ENCODE assay signal across 8 cellular contexts in the genomic region with DNA sequence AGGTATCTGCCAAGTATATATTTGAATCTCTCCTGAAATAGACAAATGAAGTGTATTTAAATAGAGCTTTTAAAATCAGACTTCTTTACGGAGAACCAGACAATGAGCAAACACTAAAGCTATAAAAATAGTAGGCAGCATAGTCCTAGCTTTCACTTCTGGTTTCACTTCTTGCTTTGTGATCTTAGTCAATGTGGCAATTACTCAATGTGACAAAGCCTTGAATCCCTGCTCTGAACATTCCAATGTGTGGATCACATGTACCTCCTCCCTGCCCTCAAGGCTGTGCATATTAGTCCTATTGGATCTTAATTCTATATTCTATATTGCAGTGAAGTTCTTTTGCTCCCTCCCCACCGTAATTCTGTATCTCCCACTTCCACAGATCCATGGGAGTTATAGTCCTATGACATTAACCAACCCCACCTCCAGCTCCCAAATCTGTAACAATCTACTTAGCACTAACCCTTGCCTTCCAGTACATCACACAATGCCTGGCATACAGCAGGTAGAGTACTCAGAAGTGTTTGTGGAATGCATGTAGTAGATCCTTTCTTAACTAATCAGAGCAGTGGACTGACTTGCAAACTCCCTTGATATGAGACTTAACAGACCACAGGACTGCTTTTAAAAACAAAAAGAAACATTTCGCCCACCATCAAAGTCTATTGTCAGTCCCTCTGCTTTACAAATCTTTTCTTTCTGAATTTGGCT. TPM values are rescaled to one million over a fixed set of nuclear protein-coding genes. Genes with fewer than 3 reads are reported as not detected.
DNase-seq lines count a peak whose midpoint lies in the region; ATAC-seq and TF ChIP-seq lines count a peak whose summit lies in the region.

No MANE protein-coding gene starts in this region.

- H3K9me3 ChIP-seq in colonic mucosa = no peaks in the 10 kb centered on the region
- no peaks in the 10 kb centered on the region for H3K9me3 ChIP-seq in naive thymus-derived CD4-positive, alpha-beta T cell (ENCODE audit: control insufficient read depth in 2 of 3, low read length in 3 of 3)

- H3K4me3 Mint-ChIP-seq in naive thymus-derived CD4-positive, alpha-beta T cell = peak overlapping the region in 7 of 10 donors; percentile 3 to 56 (median 38)

- DNase-seq in NCI-H510A treated with DMSO at 0.1 percent for 48 hours (lab: John Stamatoyannopoulos, UW) = peak; percentile 7
- no peak for DNase-seq in NCI-H510A (lab: John Stamatoyannopoulos, UW)
- peak; percentile 55 for DNase-seq in NCI-H2029 treated with DMSO at 0.1 percent for 48 hours (lab: John Stamatoyannopoulos, UW)
- no peak for DNase-seq in colonic mucosa
- no peak for DNase-seq in naive thymus-derived CD4-positive, alpha-beta T cell
- DNase-seq in NK-92 treated with Interleukin-12 subunit alpha and Interleukin-12 subunit beta, amount 100 ng/mL, for 24 hours (lab: John Stamatoyannopoulos, UW) = no peak
- no peak for DNase-seq in NCI-H1417 treated with DMSO at 0.1 percent for 48 hours (lab: John Stamatoyannopoulos, UW)

- peak overlapping the region; percentile 20 for H3K27ac ChIP-seq in colonic mucosa
- no peak overlapping the region for H3K27ac ChIP-seq in naive thymus-derived CD4-positive, alpha-beta T cell (ENCODE audit: low read depth, low read length)

- peaks cover 4% of the 10 kb centered on the region for H3K4me1 ChIP-seq in colonic mucosa
- H3K4me1 ChIP-seq in naive thymus-derived CD4-positive, alpha-beta T cell (ENCODE audit: control insufficient read depth in 2 of 2, insufficient read depth in 2 of 2, low read length in 2 of 2) = no peaks in the 10 kb centered on the region

- CTCF ChIA-PET in naive thymus-derived CD4-positive, alpha-beta T cell (lab: Charles Lee) = no interaction called here

- peak overlapping the region in 3 of 9 donors; percentile 27 to 53 (median 48) for H3K27ac Mint-ChIP-seq in naive thymus-derived CD4-positive, alpha-beta T cell

- H3K27me3 ChIP-seq in colonic mucosa = no peaks in the 10 kb centered on the region
- no peaks in the 10 kb centered on the region for H3K27me3 ChIP-seq in naive thymus-derived CD4-positive, alpha-beta T cell (ENCODE audit: control insufficient read depth in 2 of 2, insufficient read depth in 2 of 2, low read length in 2 of 2)

- peaks cover 0 to 5% (median 3%) of the 10 kb centered on the region in 5 donors for H3K27me3 Mint-ChIP-seq in naive thymus-derived CD4-positive, alpha-beta T cell

- H3K9me3 Mint-ChIP-seq in naive thymus-derived CD4-positive, alpha-beta T cell = no peaks in the 10 kb centered on the region

- peak; percentile 77 for ATAC-seq in HG02623 (IDR thresholded peaks at IDR 0.05; ENCODE audit: unreplicated experiment)
- ATAC-seq in naive thymus-derived CD4-positive, alpha-beta T cell = peak; percentile 63

- intact Hi-C loops in colonic mucosa (cut with DNase I) = no loop called here
- intact Hi-C loops in naive thymus-derived CD4-positive, alpha-beta T cell (cut with micrococcal nuclease) = loop anchor here in 1 of 2 donors (2.0 kb wide), 1 partner anchor 21 kb away; no protein-coding TSS in a partner anchor

- peaks cover 0 to 7% (median 0%) of the 10 kb centered on the region in 5 donors for H3K36me3 Mint-ChIP-seq in naive thymus-derived CD4-positive, alpha-beta T cell

- H3K9ac ChIP-seq in colonic mucosa (ENCODE audit: low read depth in 2 of 2, low read length in 2 of 2) = no peak overlapping the region

- no peak for TF ChIP-seq CTCF in colonic mucosa (IDR thresholded peaks at IDR 0.05)

- no peak overlapping the region for H3K4me3 ChIP-seq in colonic mucosa
- no peak overlapping the region for H3K4me3 ChIP-seq in naive thymus-derived CD4-positive, alpha-beta T cell (ENCODE audit: low read length)

- H3K4me1 Mint-ChIP-seq in naive thymus-derived CD4-positive, alpha-beta T cell = peaks cover 0 to 41% (median 7%) of the 10 kb centered on the region in 7 donors

- H3K36me3 ChIP-seq in colonic mucosa = no peaks in the 10 kb centered on the region
- no peaks in the 10 kb centered on the region for H3K36me3 ChIP-seq in naive thymus-derived CD4-positive, alpha-beta T cell (ENCODE audit: control insufficient read depth in 2 of 3, insufficient read depth in 3 of 3, low read length in 3 of 3)

- POLR2A ChIA-PET in naive thymus-derived CD4-positive, alpha-beta T cell (lab: Charles Lee) = interaction anchor here (0.6 kb wide), 1 partner anchor 660 kb away, joined by 4 read pairs; no protein-coding TSS in a partner anchor

RNA-seq across cellular contexts. Expression of a gene that starts 24.3 kb away (rescaled TPM):
- total RNA-seq in colonic mucosa = 1 to 10 TPM; 5.6 to 7.1 TPM
- under 1 TPM in 1 of 5 experiments, not detected in 4; 0.69 TPM for total RNA-seq in naive thymus-derived CD4-positive, alpha-beta T cell
- 1 to 10 TPM in 1 of 2 donors, under 1 TPM in 1; 0.43 to 1.3 TPM for polyA plus RNA-seq in naive thymus-derived CD4-positive, alpha-beta T cell

Comparison
In these comparisons a context has a peak if more than half of its experiments do, and no peak if none do; other contexts are left out.
1. DNase-seq: peak in NCI-H510A treated with DMSO at 0.1 percent for 48 hours (single experiment) and NCI-H2029 treated with DMSO at 0.1 percent for 48 hours (single experiment); none in NCI-H510A (single experiment), colonic mucosa (single experiment), naive thymus-derived CD4-positive, alpha-beta T cell (0 of 9), NK-92 treated with Interleukin-12 subunit alpha and Interleukin-12 subunit beta, amount 100 ng/mL, for 24 hours (single experiment) and NCI-H1417 treated with DMSO at 0.1 percent for 48 hours (single experiment).